14 cellular contexts compared by ENCODE assay signal in the genomic region with DNA sequence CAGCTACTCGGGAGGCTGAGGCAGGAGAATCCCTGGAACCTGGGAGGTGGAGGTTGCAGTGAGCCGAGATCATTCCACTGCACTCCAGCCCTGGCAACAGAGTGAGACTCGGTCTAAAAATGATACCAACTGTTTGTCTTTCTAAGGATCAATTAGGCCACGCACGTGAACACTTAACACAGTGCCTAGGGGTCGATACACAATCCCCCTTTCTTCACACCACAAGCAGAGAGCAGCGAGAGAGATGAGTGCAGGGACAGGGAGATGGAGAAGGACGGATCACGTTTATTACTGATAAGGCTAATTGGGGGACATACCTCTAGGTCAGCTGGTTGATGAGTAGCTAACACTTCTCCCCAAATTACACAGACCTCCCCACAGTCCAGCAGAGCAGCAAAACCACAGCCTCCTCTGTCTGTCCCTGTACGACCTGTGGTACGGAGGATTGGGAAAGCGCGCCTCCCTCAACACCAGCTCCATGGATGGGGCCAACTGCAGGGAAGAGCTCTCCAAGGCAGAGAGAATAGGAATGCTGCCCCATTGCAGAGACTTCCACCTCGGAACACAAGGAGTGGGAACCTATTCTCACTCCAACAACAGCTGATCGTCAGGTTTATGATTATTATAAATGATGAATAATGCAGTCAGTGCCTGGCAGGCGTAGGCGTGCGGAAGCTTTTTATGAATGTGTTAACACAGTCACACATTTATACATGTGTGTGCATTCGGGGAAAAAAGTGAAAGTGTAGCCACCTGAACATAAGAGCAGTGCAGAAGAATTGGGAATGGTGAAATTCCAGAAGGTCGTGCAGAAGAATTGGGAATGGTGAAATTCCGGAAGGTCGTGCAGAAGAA.
DNase-seq lines count a peak whose midpoint lies in the region; ATAC-seq lines count a peak whose summit lies in the region.
"Had no signal": no experiment of that assay in that cellular context is flagged by ENCODE, and none has a peak within 500 bp of the region (broad histone marks: within the 10 kb centered on the region; RNA-seq: fewer than 3 reads in every experiment).

No MANE protein-coding gene starts in this region.

- 88 to 91% methylated on average over 22 of the region's 22 CpGs for WGBS in aorta, 2 donors

- peaks cover 8% of the 10 kb centered on the region for H3K27me3 Mint-ChIP-seq in CD4-positive, CD25-positive, alpha-beta regulatory T cell
- H3K27me3 Mint-ChIP-seq in T-helper 1 cell treated with Interleukin-12 subunit alpha and Interleukin-12 subunit beta and Interleukin-4 antibody, amounts not matched to agents 30 μg/mL and 1 μg/mL, for 36 hours (ENCODE audit: low read depth), result peaks cover 3% of the 10 kb centered on the region
- peaks cover under 1% of the 10 kb centered on the region for H3K27me3 Mint-ChIP-seq in memory B cell

- DNase-seq in activated CD4-positive, CD25-positive, alpha-beta regulatory T cell treated with anti-CD3 and anti-CD28 coated beads, Interleukin-2, amount 50 U/mL, for 72 hours, result peak; percentile 35
- peak in 2 of 3 donors; percentile 32 to 53 for DNase-seq in CD4-positive, CD25-positive, alpha-beta regulatory T cell
- DNase-seq in memory B cell (ENCODE audit: low spot score in 2 of 2) (no peak), aorta (no peak), DMS53 treated with DMSO at 0.1 percent for 48 hours (lab: John Stamatoyannopoulos, UW; ENCODE audit: unreplicated experiment) (no peak), NCI-H187 (lab: John Stamatoyannopoulos, UW) (no peak)
- DNase-seq: hippocampal formation, midbrain, NCI-H1694 treated with DMSO at 0.1 percent for 48 hours, NCI-H446 treated with DMSO at 0.1 percent for 48 hours had no signal

- peak overlapping the region in 2 of 3 donors; percentile 41 to 93 for H3K27ac Mint-ChIP-seq in CD4-positive, CD25-positive, alpha-beta regulatory T cell
- peak overlapping the region; percentile 70 for H3K27ac Mint-ChIP-seq in T-helper 1 cell treated with Interleukin-12 subunit alpha and Interleukin-12 subunit beta and Interleukin-4 antibody, amounts not matched to agents 30 μg/mL and 1 μg/mL, for 36 hours
- H3K27ac Mint-ChIP-seq in memory B cell, result peak overlapping the region; percentile 18

- H3K4me1 Mint-ChIP-seq in CD4-positive, CD25-positive, alpha-beta regulatory T cell, result peaks cover 0 to 5% (median 1%) of the 10 kb centered on the region in 4 donors
- peaks cover 2% of the 10 kb centered on the region for H3K4me1 Mint-ChIP-seq in T-helper 1 cell treated with Interleukin-12 subunit alpha and Interleukin-12 subunit beta and Interleukin-4 antibody, amounts not matched to agents 30 μg/mL and 1 μg/mL, for 36 hours (ENCODE audit: low read depth)
- H3K4me1 Mint-ChIP-seq in memory B cell, result peaks cover 2% of the 10 kb centered on the region

- H3K9me3 Mint-ChIP-seq in CD4-positive, CD25-positive, alpha-beta regulatory T cell, result peaks cover 0 to 5% (median 1%) of the 10 kb centered on the region in 7 donors
- H3K9me3 Mint-ChIP-seq in T-helper 1 cell treated with Interleukin-12 subunit alpha and Interleukin-12 subunit beta and Interleukin-4 antibody, amounts not matched to agents 30 μg/mL and 1 μg/mL, for 36 hours, result peaks cover 9% of the 10 kb centered on the region
- H3K9me3 Mint-ChIP-seq in memory B cell, result peaks cover 4% of the 10 kb centered on the region

- no peak for ATAC-seq in activated CD4-positive, CD25-positive, alpha-beta regulatory T cell treated with anti-CD3 and anti-CD28 coated beads, Interleukin-2, amount 50 U/mL, for 24 hours
- no peak for ATAC-seq in CD4-positive, CD25-positive, alpha-beta regulatory T cell (ENCODE audit: low read depth in 2 of 2)
- ATAC-seq in memory B cell (ENCODE audit: low read depth) (peak; percentile 27), aorta (ENCODE audit: low FRiP score) (no peak)
- ATAC-seq: HCT116 had no signal

- intact Hi-C loops in aorta (cut with DNase I), result no loop called here

- no peak overlapping the region for H3K4me3 ChIP-seq in CD4-positive, CD25-positive, alpha-beta regulatory T cell (ENCODE audit: low read depth, low read length)
- H3K4me3 ChIP-seq in aorta (ENCODE audit: low read length in 2 of 2), result no peak overlapping the region
- H3K4me3 ChIP-seq: right atrium auricular region had no signal

- no peaks in the 10 kb centered on the region for H3K9me3 ChIP-seq in CD4-positive, CD25-positive, alpha-beta regulatory T cell (ENCODE audit: control insufficient read depth in 2 of 2, low read length in 2 of 2)
- no peaks in the 10 kb centered on the region for H3K9me3 ChIP-seq in aorta (ENCODE audit: control insufficient read depth, low read length)
- H3K9me3 ChIP-seq: right atrium auricular region had no signal

- peak overlapping the region; percentile 10 to 49 (median 13) for H3K4me3 Mint-ChIP-seq in CD4-positive, CD25-positive, alpha-beta regulatory T cell
- no peak overlapping the region for H3K4me3 Mint-ChIP-seq in T-helper 1 cell treated with Interleukin-12 subunit alpha and Interleukin-12 subunit beta and Interleukin-4 antibody, amounts not matched to agents 30 μg/mL and 1 μg/mL, for 36 hours
- no peak overlapping the region for H3K4me3 Mint-ChIP-seq in memory B cell

- no peak overlapping the region for H3K27ac ChIP-seq in CD4-positive, CD25-positive, alpha-beta regulatory T cell (ENCODE audit: insufficient read depth, low read length, poor library complexity, severe bottlenecking)
- no peak overlapping the region for H3K27ac ChIP-seq in aorta (ENCODE audit: low read depth in 1 of 2, low read length in 2 of 2)
- H3K27ac ChIP-seq: right atrium auricular region had no signal

- no peaks in the 10 kb centered on the region for H3K36me3 ChIP-seq in CD4-positive, CD25-positive, alpha-beta regulatory T cell (ENCODE audit: control insufficient read depth, insufficient read depth, low read length)
- no peaks in the 10 kb centered on the region for H3K36me3 ChIP-seq in aorta (ENCODE audit: control insufficient read depth in 1 of 2, insufficient read depth in 2 of 2, low read length in 1 of 2)
- H3K36me3 ChIP-seq: right atrium auricular region had no signal

- no peaks in the 10 kb centered on the region for H3K36me3 Mint-ChIP-seq in CD4-positive, CD25-positive, alpha-beta regulatory T cell
- H3K36me3 Mint-ChIP-seq in T-helper 1 cell treated with Interleukin-12 subunit alpha and Interleukin-12 subunit beta and Interleukin-4 antibody, amounts not matched to agents 30 μg/mL and 1 μg/mL, for 36 hours (ENCODE audit: low read depth), result peaks cover 3% of the 10 kb centered on the region
- H3K36me3 Mint-ChIP-seq in memory B cell, result peaks cover 2% of the 10 kb centered on the region

- H3K27me3 ChIP-seq in CD4-positive, CD25-positive, alpha-beta regulatory T cell (ENCODE audit: control insufficient read depth, insufficient read depth, low read length), result no peaks in the 10 kb centered on the region
- H3K27me3 ChIP-seq in aorta (ENCODE audit: control insufficient read depth in 1 of 2, insufficient read depth in 2 of 2, low read length in 1 of 2), result no peaks in the 10 kb centered on the region
- H3K27me3 ChIP-seq: right atrium auricular region had no signal

- no peaks in the 10 kb centered on the region for H3K4me1 ChIP-seq in CD4-positive, CD25-positive, alpha-beta regulatory T cell (ENCODE audit: control insufficient read depth, insufficient read depth, low read length, poor library complexity, severe bottlenecking)
- H3K4me1 ChIP-seq in aorta (ENCODE audit: control insufficient read depth in 1 of 2, insufficient read depth in 2 of 2, low read length in 2 of 2), result no peaks in the 10 kb centered on the region
- H3K4me1 ChIP-seq: right atrium auricular region had no signal

Comparison
In these comparisons a context has a peak if more than half of its experiments do, and no peak if none do; other contexts are left out.
1. DNase-seq: peak in activated CD4-positive, CD25-positive, alpha-beta regulatory T cell treated with anti-CD3 and anti-CD28 coated beads, Interleukin-2, amount 50 U/mL, for 72 hours (single experiment) and CD4-positive, CD25-positive, alpha-beta regulatory T cell (2 of 3); none in memory B cell (0 of 2), aorta (0 of 2), DMS53 treated with DMSO at 0.1 percent for 48 hours (single experiment) and NCI-H187 (0 of 2).
2. H3K27ac Mint-ChIP-seq: peak in every context shown above with its lines; median percentile 70 in T-helper 1 cell treated with Interleukin-12 subunit alpha and Interleukin-12 subunit beta and Interleukin-4 antibody, amounts not matched to agents 30 μg/mL and 1 μg/mL, for 36 hours; 67 in CD4-positive, CD25-positive, alpha-beta regulatory T cell; 18 in memory B cell.
3. H3K4me3 Mint-ChIP-seq: peak in CD4-positive, CD25-positive, alpha-beta regulatory T cell (4 of 4); none in T-helper 1 cell treated with Interleukin-12 subunit alpha and Interleukin-12 subunit beta and Interleukin-4 antibody, amounts not matched to agents 30 μg/mL and 1 μg/mL, for 36 hours (single experiment) and memory B cell (single experiment).